Comparison of ENCODE assay signal across 18 cellular contexts in genomic region chr5:171681667-171682066, GRCh38.
DNase-seq lines count a peak whose midpoint lies in the region; ATAC-seq, FAIRE-seq and TF ChIP-seq lines count a peak whose summit lies in the region.
"Had no signal": no experiment of that assay in that cellular context is flagged by ENCODE, and none has a peak within 500 bp of the region (broad histone marks: within the 10 kb centered on the region; RNA-seq: fewer than 3 reads in every experiment).

No MANE protein-coding gene starts in this region.

- no peaks in the 10 kb centered on the region for H3K36me3 ChIP-seq in BLaER1 treated with 17β-estradiol and CSF1 and Interleukin-3, amounts not matched to agents 10 nM and 100 nM
- H3K36me3 ChIP-seq in astrocyte (ENCODE audit: insufficient read depth, low read length) = no peaks in the 10 kb centered on the region
- no peaks in the 10 kb centered on the region for H3K36me3 ChIP-seq in left lung
- no peaks in the 10 kb centered on the region for H3K36me3 ChIP-seq in small intestine (ENCODE audit: control insufficient read depth in 2 of 2, insufficient read depth in 2 of 2, low read length in 2 of 2)
- H3K36me3 ChIP-seq: esophagus squamous epithelium had no signal

- peaks cover 12% of the 10 kb centered on the region for H3K27me3 Mint-ChIP-seq in astrocyte (ENCODE audit: low read depth, unreplicated experiment)

- no peaks in the 10 kb centered on the region for H3K27me3 ChIP-seq in BLaER1 treated with 17β-estradiol and CSF1 and Interleukin-3, amounts not matched to agents 10 nM and 100 nM
- H3K27me3 ChIP-seq in astrocyte (ENCODE audit: insufficient read depth, low read length) (no peaks in the 10 kb centered on the region), left lung (no peaks in the 10 kb centered on the region), small intestine (ENCODE audit: control insufficient read depth in 2 of 2, insufficient read depth in 2 of 2, low read length in 2 of 2) (peaks cover 0 to 2% of the 10 kb centered on the region in 2 donors)

- TF ChIP-seq CTCF in astrocyte (IDR thresholded peaks at IDR 0.05; ENCODE audit: insufficient read depth, low read depth, low read length) (no peak), left lung (IDR thresholded peaks at IDR 0.05) (no peak)

- no peak overlapping the region for H3K4me3 ChIP-seq in BLaER1 treated with 17β-estradiol and CSF1 and Interleukin-3, amounts not matched to agents 10 nM and 100 nM
- H3K4me3 ChIP-seq in astrocyte (ENCODE audit: insufficient read depth, low read depth, low read length) = no peak overlapping the region
- no peak overlapping the region for H3K4me3 ChIP-seq in left lung
- H3K4me3 ChIP-seq in small intestine (ENCODE audit: low read depth in 1 of 2, low read length in 2 of 2) = no peak overlapping the region
- H3K4me3 ChIP-seq: dorsolateral prefrontal cortex, esophagus squamous epithelium had no signal

- no peaks in the 10 kb centered on the region for H3K9me3 Mint-ChIP-seq in astrocyte (ENCODE audit: unreplicated experiment)
- H3K9me3 Mint-ChIP-seq: activated B cell treated with CpG ODN at 0.5 μM for 24 hours, T-cell had no signal

- 42 to 65% (median 51%) methylated on average over 6 of the region's 6 CpGs for WGBS in small intestine, 3 donors

- peaks cover 2% of the 10 kb centered on the region for H3K4me1 Mint-ChIP-seq in astrocyte (ENCODE audit: low read depth, unreplicated experiment)
- H3K4me1 Mint-ChIP-seq: activated B cell treated with CpG ODN at 0.5 μM for 24 hours, T-cell had no signal

- H3K27ac ChIP-seq in BLaER1 treated with 17β-estradiol and CSF1 and Interleukin-3, amounts not matched to agents 10 nM and 100 nM = no peak overlapping the region
- no peak overlapping the region for H3K27ac ChIP-seq in astrocyte (ENCODE audit: low read depth, low read length)
- H3K27ac ChIP-seq in left lung = no peak overlapping the region
- H3K27ac ChIP-seq in small intestine (ENCODE audit: low read depth in 1 of 2, low read length in 1 of 2) = no peak overlapping the region
- H3K27ac ChIP-seq: dorsolateral prefrontal cortex, esophagus squamous epithelium had no signal

- DNase-seq in HT1080 (ENCODE audit: low read depth) = peak; percentile 56
- DNase-seq in astrocyte (ENCODE audit: low read depth) = peak; percentile 17
- no peak for DNase-seq in left lung
- DNase-seq in small intestine = no peak
- DNase-seq in activated naive CD4-positive, alpha-beta T cell (lab: John Stamatoyannopoulos, UW) = no peak
- DNase-seq: activated B cell treated with CpG ODN at 0.5 μM for 24 hours, dorsolateral prefrontal cortex, esophagus squamous epithelium, hypothalamus, left colon, MM.1S, NCI-H2029 treated with DMSO at 0.1 percent for 48 hours, NCI-H524 treated with DMSO at 0.1 percent for 48 hours, T-cell had no signal

- FAIRE-seq in astrocyte (lab: Jason Lieb, UNC) = no peak
- no peak for FAIRE-seq in small intestine (lab: Jason Lieb, UNC)

- ATAC-seq in left lung (peak; percentile 80), HG03354 (IDR thresholded peaks at IDR 0.05; ENCODE audit: poor library complexity, severe bottlenecking, unreplicated experiment) (no peak), GM19463 (IDR thresholded peaks at IDR 0.05; ENCODE audit: unreplicated experiment) (no peak)
- ATAC-seq: left colon, Panc1, T-cell had no signal

- H3K36me3 Mint-ChIP-seq in astrocyte (ENCODE audit: low read depth, unreplicated experiment) = peaks cover 2% of the 10 kb centered on the region
- H3K36me3 Mint-ChIP-seq: T-cell had no signal

- H3K4me1 ChIP-seq in BLaER1 treated with 17β-estradiol and CSF1 and Interleukin-3, amounts not matched to agents 10 nM and 100 nM = peaks cover 0 to 12% (median 8%) of the 10 kb centered on the region in 10 experiments; a peak in 13 of 20 replicates
- no peaks in the 10 kb centered on the region for H3K4me1 ChIP-seq in astrocyte (ENCODE audit: insufficient read depth, low read length)
- H3K4me1 ChIP-seq in left lung = no peaks in the 10 kb centered on the region
- H3K4me1 ChIP-seq in small intestine (ENCODE audit: control insufficient read depth in 2 of 2, insufficient read depth in 1 of 2, low read depth in 1 of 2, low read length in 1 of 2) = no peaks in the 10 kb centered on the region
- H3K4me1 ChIP-seq: esophagus squamous epithelium had no signal

- no peaks in the 10 kb centered on the region for H4K20me1 ChIP-seq in BLaER1 treated with 17β-estradiol and CSF1 and Interleukin-3, amounts not matched to agents 10 nM and 100 nM
- H4K20me1 ChIP-seq in astrocyte (ENCODE audit: insufficient read depth, low read length) = no peaks in the 10 kb centered on the region

- peak overlapping the region in 10 of 11 experiments; percentile 2 to 42 (median 20); a peak in 12 of 22 replicates for H3K4me2 ChIP-seq in BLaER1 treated with 17β-estradiol and CSF1 and Interleukin-3, amounts not matched to agents 10 nM and 100 nM
- no peak overlapping the region for H3K4me2 ChIP-seq in astrocyte (ENCODE audit: low read length)

- H3K9ac ChIP-seq in BLaER1 treated with 17β-estradiol and CSF1 and Interleukin-3, amounts not matched to agents 10 nM and 100 nM = no peak overlapping the region
- H3K9ac ChIP-seq in astrocyte (ENCODE audit: low read length) = no peak overlapping the region

- H3K27ac Mint-ChIP-seq in astrocyte (ENCODE audit: unreplicated experiment) = no peak overlapping the region
- H3K27ac Mint-ChIP-seq: activated B cell treated with CpG ODN at 0.5 μM for 24 hours, T-cell had no signal

- H2AFZ ChIP-seq in astrocyte (ENCODE audit: low read depth, low read length) = no peak overlapping the region

- 0 out of 22 replicates have a peak, but pooled peaks cover 0 to 4% (median 0%) of the 10 kb centered on the region in 11 experiments for H3K9me3 ChIP-seq in BLaER1 treated with 17β-estradiol and CSF1 and Interleukin-3, amounts not matched to agents 10 nM and 100 nM (replicated peaks in 1 of 11)
- no peaks in the 10 kb centered on the region for H3K9me3 ChIP-seq in astrocyte (ENCODE audit: insufficient read depth, low read depth, low read length)
- no peaks in the 10 kb centered on the region for H3K9me3 ChIP-seq in left lung
- no peaks in the 10 kb centered on the region for H3K9me3 ChIP-seq in small intestine (ENCODE audit: control insufficient read depth, low read depth)
- H3K9me3 ChIP-seq: esophagus squamous epithelium had no signal

- H3K4me3 Mint-ChIP-seq in astrocyte (ENCODE audit: unreplicated experiment) = no peak overlapping the region
- H3K4me3 Mint-ChIP-seq: activated B cell treated with CpG ODN at 0.5 μM for 24 hours, T-cell had no signal

- intact Hi-C loops in left lung (cut with DNase I) = no loop called here

- no peaks in the 10 kb centered on the region for H3K79me2 ChIP-seq in astrocyte (ENCODE audit: insufficient read depth, low read length)

Comparison
In these comparisons a context has a peak if more than half of its experiments do, and no peak if none do; other contexts are left out.
1. DNase-seq: peak in HT1080 (single experiment) and astrocyte (single experiment); none in left lung (0 of 2), small intestine (single experiment) and activated naive CD4-positive, alpha-beta T cell (0 of 4).